1 cellular context compared by ENCODE assay signal in genomic region chr3:52524752-52525661, GRCh38.
TF ChIP-seq lines count a peak whose summit lies in the region.

No MANE protein-coding gene starts in this region.

TF ChIP-seq in IMR-90, 13 proteins besides CTCF, POLR2A, EP300 and RAD21 (continued from another document):
- TF ChIP-seq ELK1 (IDR thresholded peaks at IDR 0.05; ENCODE audit: borderline replicate concordance, low read depth, low read length) (no peak), NFE2L2 (IDR thresholded peaks at IDR 0.05; ENCODE audit: low read depth, low read length) (no peak), SMC3 (IDR thresholded peaks at IDR 0.05; ENCODE audit: low read depth, low read length) (no peak), RCOR1 (IDR thresholded peaks at IDR 0.05; ENCODE audit: insufficient replicate concordance, low read length) (no peak), CEBPB (IDR thresholded peaks at IDR 0.05; ENCODE audit: low read depth, low read length) (no peak), MXI1 (IDR thresholded peaks at IDR 0.05; ENCODE audit: borderline replicate concordance, low read depth, low read length) (no peak)
TF ChIP-seq in IMR-90: peak in this region for 0.
